In the genomic region with DNA sequence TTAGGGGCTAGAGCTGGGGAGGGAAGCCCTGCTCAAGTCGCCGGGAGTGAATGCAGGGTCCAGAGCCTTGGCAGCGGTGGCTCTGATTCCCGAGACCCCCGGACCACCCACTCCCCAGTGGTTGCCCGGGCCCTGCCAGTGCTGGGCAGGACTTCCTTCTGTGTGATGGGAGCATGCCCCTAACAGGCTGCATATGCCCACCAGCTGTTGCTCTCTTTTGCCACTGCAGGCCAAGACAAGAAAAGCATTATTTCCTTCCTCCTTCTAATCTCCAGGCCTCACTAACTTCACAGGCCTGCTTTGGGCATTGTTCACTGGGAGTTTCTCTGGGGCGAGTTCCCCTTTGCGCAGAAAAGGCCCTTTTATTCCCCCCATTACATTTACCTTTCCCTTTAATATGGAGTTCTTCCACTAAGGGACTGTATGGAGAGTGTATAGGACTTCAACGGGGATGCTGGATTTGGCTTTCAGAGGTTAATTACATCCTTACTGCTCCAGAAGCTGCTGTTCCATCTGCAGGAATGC, we compare ENCODE assay signal across 18 cellular contexts.
DNase-seq lines count a peak whose midpoint lies in the region; ATAC-seq and TF ChIP-seq lines count a peak whose summit lies in the region.
"Had no signal": no experiment of that assay in that cellular context is flagged by ENCODE, and none has a peak within 500 bp of the region (broad histone marks: within the 10 kb centered on the region; RNA-seq: fewer than 3 reads in every experiment).

No MANE protein-coding gene starts in this region.

- no TSS peak for BruUV-seq in PC-3 (replicated peaks; lab: Mats Ljungman, UMichigan)

- DNase-seq in PC-3 (no peak), esophagus muscularis mucosa (ENCODE audit: extremely low spot score) (peak; percentile 75), osteocyte (ENCODE audit: extremely low spot score, unreplicated experiment) (no peak), middle frontal gyrus (ENCODE audit: extremely low spot score, low spot score) (no peak), NCI-H2107 treated with DMSO at 0.1 percent for 48 hours (lab: John Stamatoyannopoulos, UW; ENCODE audit: unreplicated experiment) (no peak), globus pallidus (ENCODE audit: low spot score) (no peak)
- DNase-seq: activated CD4-positive, alpha-beta T cell treated with anti-CD3 and anti-CD28 coated beads, Interleukin-2, amount 50 U/mL, for 48 hours; activated gamma-delta T cell treated with Interleukin-2 at 50 U/mL for 16 hours; amniotic stem cell; erythroblast; H9; left colon; occipital lobe; right cardiac atrium; stimulated activated CD4-positive, alpha-beta T cell treated with anti-CD3 and anti-CD28 coated beads, Interleukin-15, amount 100 ng/mL, for 24 hours; SW 1271 had no signal

- no peaks in the 10 kb centered on the region for H3K36me3 ChIP-seq in HEK293 (ENCODE audit: control insufficient read depth in 2 of 2, insufficient read depth in 1 of 2, low read length in 2 of 2)
- H3K36me3 ChIP-seq in PC-3 (ENCODE audit: low read depth, low read length): no peaks in the 10 kb centered on the region
- H3K36me3 ChIP-seq in esophagus muscularis mucosa: no peaks in the 10 kb centered on the region
- H3K36me3 ChIP-seq: suprapubic skin had no signal

- peak overlapping the region; percentile 30; the same call in 1 of the 2 replicates for H3K4me2 ChIP-seq in PC-3 (ENCODE audit: low read length)

- no peaks in the 10 kb centered on the region for H3K9me3 Mint-ChIP-seq in osteocyte (ENCODE audit: unreplicated experiment)

- POLR2A ChIA-PET in HEK293 (lab: Yijun Ruan, JAX): interaction anchor here (1.3 kb wide), 1 partner anchor 16 kb away, joined by 3 read pairs; no protein-coding TSS in a partner anchor
- POLR2A ChIA-PET in PC-3 (lab: Charles Lee; ENCODE audit: unreplicated experiment): no interaction called here

- no peak overlapping the region for H3K4me3 ChIP-seq in HEK293 (ENCODE audit: low read depth, low read length)
- H3K4me3 ChIP-seq in PC-3 (ENCODE audit: low read length): no peak overlapping the region
- H3K4me3 ChIP-seq in esophagus muscularis mucosa: no peak overlapping the region
- H3K4me3 ChIP-seq: suprapubic skin had no signal

- CTCF ChIA-PET in HEK293 (lab: Yijun Ruan, JAX): no interaction called here
- CTCF ChIA-PET in PC-3 (lab: Charles Lee): interaction anchor here (0.6 kb wide), 1 partner anchor 87 kb away, joined by 3 read pairs; no protein-coding TSS in a partner anchor

- WGBS in esophagus muscularis mucosa: 73% methylated on average over 9 of the region's 9 CpGs

- H3K27ac ChIP-seq in HEK293 (ENCODE audit: extremely low read depth, low read depth, low read length) (peak overlapping the region; percentile 18; the same call in 1 of the 2 replicates), PC-3 (ENCODE audit: low read length) (peak overlapping the region; percentile 73), esophagus muscularis mucosa (replicated peaks in 1 of 4) (no peak overlapping the region)
- H3K27ac ChIP-seq: suprapubic skin had no signal

- no peak for TF ChIP-seq POLR2A in esophagus muscularis mucosa (IDR thresholded peaks at IDR 0.05; ENCODE audit: low read depth)

- 0 out of 2 replicates have a peak overlapping the region, but pooled peaks have one; percentile 4 for H3K9ac ChIP-seq in PC-3 (ENCODE audit: low read length)

- no peaks in the 10 kb centered on the region for H3K27me3 ChIP-seq in PC-3 (ENCODE audit: low read length)
- peaks cover 0 to 11% (median 0%) of the 10 kb centered on the region in 4 donors for H3K27me3 ChIP-seq in esophagus muscularis mucosa
- H3K27me3 ChIP-seq: suprapubic skin had no signal

- H3K4me3 Mint-ChIP-seq in osteocyte (ENCODE audit: unreplicated experiment): no peak overlapping the region

- H4K20me1 ChIP-seq in PC-3 (ENCODE audit: low read length): no peaks in the 10 kb centered on the region

- no peaks in the 10 kb centered on the region for H3F3A ChIP-seq in PC-3 (ENCODE audit: low read length, unreplicated experiment)

- H3K79me2 ChIP-seq in PC-3 (ENCODE audit: low read length): no peaks in the 10 kb centered on the region

- no peaks in the 10 kb centered on the region for H3K9me3 ChIP-seq in HEK293 (ENCODE audit: control insufficient read depth, insufficient read depth, low read depth, low read length)
- no peaks in the 10 kb centered on the region for H3K9me3 ChIP-seq in PC-3 (ENCODE audit: low read length)
- no peaks in the 10 kb centered on the region for H3K9me3 ChIP-seq in esophagus muscularis mucosa
- H3K9me3 ChIP-seq: suprapubic skin had no signal

- H3K4me1 ChIP-seq in HEK293 (ENCODE audit: control insufficient read depth, insufficient read depth, low read length) (peaks cover 35% of the 10 kb centered on the region), PC-3 (ENCODE audit: insufficient read depth, low read length) (peaks cover 57% of the 10 kb centered on the region), esophagus muscularis mucosa (peaks cover 5 to 37% (median 29%) of the 10 kb centered on the region in 4 donors)

- peaks cover 90% of the 10 kb centered on the region for H3K4me1 Mint-ChIP-seq in osteocyte (ENCODE audit: unreplicated experiment)

- TF ChIP-seq CTCF in HEK293 (tag by site-specific recombination; IDR thresholded peaks at IDR 0.05): no peak
- TF ChIP-seq CTCF in PC-3 (conservative IDR thresholded peaks at IDR 0.05; ENCODE audit: low read depth, low read length): no peak
- TF ChIP-seq CTCF in esophagus muscularis mucosa (IDR thresholded peaks at IDR 0.05): no peak
- TF ChIP-seq CTCF in osteocyte (IDR thresholded peaks at IDR 0.05): no peak

- intact Hi-C loops in PC-3 (cut with micrococcal nuclease) (no loop called here), esophagus muscularis mucosa (cut with DNase I) (no loop called here)

- no peak overlapping the region for H2AFZ ChIP-seq in PC-3 (ENCODE audit: low read length)

- H3K27me3 Mint-ChIP-seq in osteocyte (ENCODE audit: unreplicated experiment): no peaks in the 10 kb centered on the region

- no peaks in the 10 kb centered on the region for H3K36me3 Mint-ChIP-seq in osteocyte (ENCODE audit: unreplicated experiment)

- H3K27ac Mint-ChIP-seq in osteocyte (ENCODE audit: unreplicated experiment): peak overlapping the region; percentile 92

- ATAC-seq in PC-3: no peak
- ATAC-seq: left colon had no signal

- no peaks in the 10 kb centered on the region for H3K9me2 ChIP-seq in PC-3 (replicated peaks; ENCODE audit: low read length)

- TF ChIP-seq EP300 in esophagus muscularis mucosa (IDR thresholded peaks at IDR 0.05): no peak

TF ChIP-seq in HEK293, 187 proteins besides CTCF, POLR2A, EP300 and RAD21:
- TF ChIP-seq, protein P1, sequence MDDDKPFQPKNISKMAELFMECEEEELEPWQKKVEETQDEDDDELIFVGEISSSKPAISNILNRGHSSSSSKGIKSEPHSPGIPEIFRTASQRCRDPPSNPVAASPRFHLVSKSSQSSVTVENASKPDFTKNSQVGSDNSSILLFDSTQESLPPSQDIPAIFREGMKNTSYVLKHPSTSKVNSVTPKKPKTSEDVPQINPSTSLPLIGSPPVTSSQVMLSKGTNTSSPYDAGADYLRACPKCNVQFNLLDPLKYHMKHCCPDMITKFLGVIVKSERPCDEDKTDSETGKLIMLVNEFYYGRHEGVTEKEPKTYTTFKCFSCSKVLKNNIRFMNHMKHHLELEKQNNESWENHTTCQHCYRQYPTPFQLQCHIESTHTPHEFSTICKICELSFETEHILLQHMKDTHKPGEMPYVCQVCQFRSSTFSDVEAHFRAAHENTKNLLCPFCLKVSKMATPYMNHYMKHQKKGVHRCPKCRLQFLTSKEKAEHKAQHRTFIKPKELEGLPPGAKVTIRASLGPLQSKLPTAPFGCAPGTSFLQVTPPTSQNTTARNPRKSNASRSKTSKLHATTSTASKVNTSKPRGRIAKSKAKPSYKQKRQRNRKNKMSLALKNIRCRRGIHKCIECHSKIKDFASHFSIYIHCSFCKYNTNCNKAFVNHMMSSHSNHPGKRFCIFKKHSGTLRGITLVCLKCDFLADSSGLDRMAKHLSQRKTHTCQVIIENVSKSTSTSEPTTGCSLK (tag by site-specific recombination; IDR thresholded peaks at IDR 0.05): no peak
- TF ChIP-seq ZNF23 (tag by site-specific recombination; IDR thresholded peaks at IDR 0.05; ENCODE audit: borderline replicate concordance) (no peak), ZNF707 (tag by site-specific recombination; IDR thresholded peaks at IDR 0.05) (no peak), ZNF792 (tag by site-specific recombination; IDR thresholded peaks at IDR 0.05) (no peak), ZNF571 (tag by site-specific recombination; IDR thresholded peaks at IDR 0.05) (no peak), KLF1 (tag by site-specific recombination; IDR thresholded peaks at IDR 0.05) (no peak), ZNF544 (tag by site-specific recombination; IDR thresholded peaks at IDR 0.05) (no peak), ZFP3 (tag by site-specific recombination; IDR thresholded peaks at IDR 0.05; ENCODE audit: low read depth) (no peak), MYNN (tag by site-specific recombination; IDR thresholded peaks at IDR 0.05; ENCODE audit: borderline replicate concordance) (no peak), GLI2 (tag by site-specific recombination; IDR thresholded peaks at IDR 0.05; ENCODE audit: borderline replicate concordance, low read depth) (no peak), ZNF146 (tag by site-specific recombination; IDR thresholded peaks at IDR 0.05) (no peak)
- TF ChIP-seq, protein P2, sequence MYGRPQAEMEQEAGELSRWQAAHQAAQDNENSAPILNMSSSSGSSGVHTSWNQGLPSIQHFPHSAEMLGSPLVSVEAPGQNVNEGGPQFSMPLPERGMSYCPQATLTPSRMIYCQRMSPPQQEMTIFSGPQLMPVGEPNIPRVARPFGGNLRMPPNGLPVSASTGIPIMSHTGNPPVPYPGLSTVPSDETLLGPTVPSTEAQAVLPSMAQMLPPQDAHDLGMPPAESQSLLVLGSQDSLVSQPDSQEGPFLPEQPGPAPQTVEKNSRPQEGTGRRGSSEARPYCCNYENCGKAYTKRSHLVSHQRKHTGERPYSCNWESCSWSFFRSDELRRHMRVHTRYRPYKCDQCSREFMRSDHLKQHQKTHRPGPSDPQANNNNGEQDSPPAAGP (tag by site-specific recombination; IDR thresholded peaks at IDR 0.05): no peak
- TF ChIP-seq, protein P3, sequence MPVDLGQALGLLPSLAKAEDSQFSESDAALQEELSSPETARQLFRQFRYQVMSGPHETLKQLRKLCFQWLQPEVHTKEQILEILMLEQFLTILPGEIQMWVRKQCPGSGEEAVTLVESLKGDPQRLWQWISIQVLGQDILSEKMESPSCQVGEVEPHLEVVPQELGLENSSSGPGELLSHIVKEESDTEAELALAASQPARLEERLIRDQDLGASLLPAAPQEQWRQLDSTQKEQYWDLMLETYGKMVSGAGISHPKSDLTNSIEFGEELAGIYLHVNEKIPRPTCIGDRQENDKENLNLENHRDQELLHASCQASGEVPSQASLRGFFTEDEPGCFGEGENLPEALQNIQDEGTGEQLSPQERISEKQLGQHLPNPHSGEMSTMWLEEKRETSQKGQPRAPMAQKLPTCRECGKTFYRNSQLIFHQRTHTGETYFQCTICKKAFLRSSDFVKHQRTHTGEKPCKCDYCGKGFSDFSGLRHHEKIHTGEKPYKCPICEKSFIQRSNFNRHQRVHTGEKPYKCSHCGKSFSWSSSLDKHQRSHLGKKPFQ (tag by site-specific recombination; IDR thresholded peaks at IDR 0.05): no peak

Comparison
In these comparisons a context has a peak if more than half of its experiments do, and no peak if none do; other contexts are left out.
1. H3K27ac ChIP-seq: peak in HEK293 (single experiment) and PC-3 (single experiment); none in esophagus muscularis mucosa (0 of 4).